17 cellular contexts compared by ENCODE assay signal in genomic region chr21:29812947-29813346, GRCh38.
DNase-seq lines count a peak whose midpoint lies in the region; ATAC-seq, FAIRE-seq and TF ChIP-seq lines count a peak whose summit lies in the region.
"Had no signal": no experiment of that assay in that cellular context is flagged by ENCODE, and none has a peak within 500 bp of the region (broad histone marks: within the 10 kb centered on the region; RNA-seq: fewer than 3 reads in every experiment).

No MANE protein-coding gene starts in this region.

- H3K4me3 ChIP-seq in liver (ENCODE audit: low read depth in 1 of 3, low read length in 3 of 3) (no peak overlapping the region), HepG2 (replicated peaks in 1 of 3; ENCODE audit: insufficient read depth in 1 of 3, low read depth in 2 of 3, low read length in 3 of 3) (no peak overlapping the region)
- H3K4me3 ChIP-seq: BLaER1, HAP-1 had no signal

- H3K79me2 ChIP-seq in HepG2 (ENCODE audit: insufficient read depth, low read length) = no peaks in the 10 kb centered on the region

- H3K27ac ChIP-seq in liver (ENCODE audit: low read depth in 1 of 2, low read length in 2 of 2) = no peak overlapping the region
- no peak overlapping the region for H3K27ac ChIP-seq in HepG2 (ENCODE audit: extremely low read length, insufficient read depth, low read length)
- H3K27ac ChIP-seq: BLaER1 had no signal

- TF ChIP-seq CTCF in liver (IDR thresholded peaks at IDR 0.05; ENCODE audit: low read depth, low read length, missing input control) (no peak), HepG2 (CRISPR knock-in tag; IDR thresholded peaks at IDR 0.05) (no peak)

- H3K36me3 ChIP-seq in liver (ENCODE audit: control insufficient read depth in 4 of 4, insufficient read depth in 3 of 4, low read depth in 1 of 4, low read length in 3 of 4) = no peaks in the 10 kb centered on the region
- H3K36me3 ChIP-seq in HepG2 (replicated peaks in 1 of 2; ENCODE audit: control insufficient read depth in 1 of 2, insufficient read depth in 2 of 2, low read length in 2 of 2) = no peaks in the 10 kb centered on the region
- H3K36me3 ChIP-seq: BLaER1, HAP-1 had no signal

- in situ Hi-C loops in HepG2 (cut with HindIII; ENCODE audit: extremely low pct_ligation_motif_present, low pct_unique_long_range_greater_than_20kb) = no loop called here

- CTCF ChIA-PET in HepG2 (lab: Yijun Ruan, JAX; ENCODE audit: low intra/inter-chr PET ratio, low total read pairs) = no interaction called here

- H3K4me1 ChIP-seq in liver (ENCODE audit: control insufficient read depth in 4 of 4, insufficient read depth in 4 of 4, low read length in 3 of 4) = peaks cover 0 to 7% (median 5%) of the 10 kb centered on the region in 4 donors
- no peaks in the 10 kb centered on the region for H3K4me1 ChIP-seq in HepG2 (ENCODE audit: insufficient read depth, low read length)
- H3K4me1 ChIP-seq: BLaER1, HAP-1 had no signal

- FAIRE-seq in HepG2 (lab: Jason Lieb, UNC) = no peak
- FAIRE-seq: G401.6, GM12891, GM19239, H1, HTR-8/SVneo had no signal

- TF ChIP-seq POLR2A in HepG2 (IDR thresholded peaks at IDR 0.05; ENCODE audit: insufficient read depth in 1 of 2, low read depth in 2 of 2, low read length in 2 of 2) = no peak

- no TSS peak for BruUV-seq in HepG2 (replicated peaks; lab: Mats Ljungman, UMichigan)

- H3K4me2 ChIP-seq in HepG2 (ENCODE audit: low read depth, low read length) = no peak overlapping the region
- H3K4me2 ChIP-seq: BLaER1 had no signal

- H3K9me3 ChIP-seq in liver (ENCODE audit: control insufficient read depth in 4 of 4, low read length in 3 of 4) = no peaks in the 10 kb centered on the region
- H3K9me3 ChIP-seq in HepG2 (ENCODE audit: low read length) = no peaks in the 10 kb centered on the region
- H3K9me3 ChIP-seq: BLaER1, HAP-1 had no signal

- no peak overlapping the region for H3K9ac ChIP-seq in liver (ENCODE audit: low read depth in 1 of 2, low read length in 2 of 2)
- H3K9ac ChIP-seq in HepG2 (ENCODE audit: insufficient read depth, low read depth, low read length) = no peak overlapping the region
- H3K9ac ChIP-seq: BLaER1 had no signal

- intact Hi-C loops in HepG2 (cut with micrococcal nuclease; ENCODE audit: unreplicated experiment) = no loop called here

- DNase-seq in HepG2 (ENCODE audit: low spot score) (no peak), NCI-H2029 treated with DMSO at 0.1 percent for 48 hours (lab: John Stamatoyannopoulos, UW) (peak; percentile 76), left lobe of liver (ENCODE audit: low spot score) (no peak), NCI-H1436 (lab: John Stamatoyannopoulos, UW) (no peak)
- DNase-seq in activated effector memory CD4-positive, alpha-beta T cell treated with anti-CD3 and anti-CD28 coated beads, Interleukin-2, amount 50 U/mL, for 16 hours = no peak
- DNase-seq: 8988T; Calu3; CD4-positive, alpha-beta memory T cell had no signal

- H3K27me3 ChIP-seq in liver (ENCODE audit: control insufficient read depth in 4 of 4, insufficient read depth in 4 of 4, low read length in 3 of 4) = no peaks in the 10 kb centered on the region
- H3K27me3 ChIP-seq in HepG2 (ENCODE audit: control insufficient read depth in 1 of 2, insufficient read depth in 2 of 2, low read length in 2 of 2) = no peaks in the 10 kb centered on the region
- H3K27me3 ChIP-seq: BLaER1 had no signal

- WGBS in liver = 71% methylated on average over 3 of the region's 3 CpGs
- WGBS in HepG2 (ENCODE audit: low lambda C conversion rate) = 0% methylated on average over 3 of the region's 3 CpGs

- POLR2A ChIA-PET in HepG2 (lab: Yijun Ruan, JAX) = no interaction called here

- H2AFZ ChIP-seq in HepG2 (ENCODE audit: low read length) = no peak overlapping the region

- no peak for ATAC-seq in HepG2
- peak; percentile 26 for ATAC-seq in left lobe of liver
- no peak for ATAC-seq in HG02798 (IDR thresholded peaks at IDR 0.05; ENCODE audit: poor library complexity, unreplicated experiment)

- H4K20me1 ChIP-seq in HepG2 (ENCODE audit: insufficient read depth, low read length) = no peaks in the 10 kb centered on the region
- H4K20me1 ChIP-seq: BLaER1 had no signal

- no peak for TF ChIP-seq RAD21 in liver (IDR thresholded peaks at IDR 0.05)
- TF ChIP-seq RAD21 in HepG2 (CRISPR knock-in tag; IDR thresholded peaks at IDR 0.05) = no peak

- TF ChIP-seq EP300 in HepG2 (IDR thresholded peaks at IDR 0.05; ENCODE audit: low read depth in 2 of 2, low read length in 2 of 2) = no peak
- no peak for TF ChIP-seq EP300 in HepG2 (CRISPR knock-in tag; IDR thresholded peaks at IDR 0.05; ENCODE audit: borderline replicate concordance)

TF ChIP-seq in liver, 16 proteins besides CTCF, POLR2A, EP300 and RAD21:
- TF ChIP-seq GABPA (IDR thresholded peaks at IDR 0.05 in 1 of 2, conservative IDR thresholded peaks at IDR 0.05 in 1 of 2) = no peak
- TF ChIP-seq YY1 (IDR thresholded peaks at IDR 0.05) = no peak
- TF ChIP-seq FOXA1 (IDR thresholded peaks at IDR 0.05) = peak; percentile 15
- TF ChIP-seq HNF4G (IDR thresholded peaks at IDR 0.05) = no peak
- no peak for TF ChIP-seq TAF1 (conservative IDR thresholded peaks at IDR 0.05)
TF ChIP-seq in liver: peak in this region for 1.

TF ChIP-seq in HepG2, 621 proteins besides CTCF, POLR2A, EP300 and RAD21:
- no peak for TF ChIP-seq ZNF12 (CRISPR knock-in tag; IDR thresholded peaks at IDR 0.05)
- no peak for TF ChIP-seq ARNT2 (CRISPR knock-in tag; IDR thresholded peaks at IDR 0.05; ENCODE audit: low read depth)
- no peak for TF ChIP-seq PLSCR1 (CRISPR knock-in tag; IDR thresholded peaks at IDR 0.05; ENCODE audit: borderline replicate concordance)
- TF ChIP-seq PRDM4 (CRISPR knock-in tag; IDR thresholded peaks at IDR 0.05; ENCODE audit: borderline replicate concordance) = no peak
- TF ChIP-seq ZBTB38 (CRISPR knock-in tag; IDR thresholded peaks at IDR 0.05) = no peak
- no peak for TF ChIP-seq ATRX (CRISPR knock-in tag; IDR thresholded peaks at IDR 0.05; ENCODE audit: borderline replicate concordance)
- TF ChIP-seq ZSCAN31 (CRISPR knock-in tag; IDR thresholded peaks at IDR 0.05; ENCODE audit: low read depth) = no peak
- TF ChIP-seq ZNF788 (CRISPR knock-in tag; IDR thresholded peaks at IDR 0.05; ENCODE audit: borderline replicate concordance) = no peak
- TF ChIP-seq ZNF160 (CRISPR knock-in tag; IDR thresholded peaks at IDR 0.05) = no peak
- TF ChIP-seq ZNF580 (CRISPR knock-in tag; IDR thresholded peaks at IDR 0.05; ENCODE audit: borderline replicate concordance, low read depth) = no peak
- TF ChIP-seq MNT (IDR thresholded peaks at IDR 0.05) = no peak
- TF ChIP-seq PPARG (CRISPR knock-in tag; conservative IDR thresholded peaks at IDR 0.05) = no peak
- TF ChIP-seq TBX2 (CRISPR knock-in tag; IDR thresholded peaks at IDR 0.05; ENCODE audit: borderline replicate concordance) = no peak
- no peak for TF ChIP-seq SIX1 (CRISPR knock-in tag; IDR thresholded peaks at IDR 0.05; ENCODE audit: borderline replicate concordance)
- TF ChIP-seq ZNF143 (CRISPR knock-in tag; IDR thresholded peaks at IDR 0.05) = no peak
- no peak for TF ChIP-seq NCOA1 (CRISPR knock-in tag; IDR thresholded peaks at IDR 0.05)
- no peak for TF ChIP-seq NCOR1 (IDR thresholded peaks at IDR 0.05; ENCODE audit: borderline replicate concordance, low read length)
- no peak for TF ChIP-seq NFYC (CRISPR knock-in tag; IDR thresholded peaks at IDR 0.05)
- no peak for TF ChIP-seq ZFP36 (IDR thresholded peaks at IDR 0.05; ENCODE audit: borderline replicate concordance, low read depth, low read length, partially characterized antibody)
TF ChIP-seq in HepG2: peak in this region for 0.
